15 cellular contexts compared by ENCODE assay signal in genomic region chr19:51830263-51830662, GRCh38. TPM values are rescaled to one million over a fixed set of nuclear protein-coding genes. Genes with fewer than 3 reads are reported as not detected.
DNase-seq lines count a peak whose midpoint lies in the region; ATAC-seq and TF ChIP-seq lines count a peak whose summit lies in the region.
"Had no signal": no experiment of that assay in that cellular context is flagged by ENCODE, and none has a peak within 500 bp of the region (broad histone marks: within the 10 kb centered on the region; RNA-seq: fewer than 3 reads in every experiment).

No MANE protein-coding gene starts in this region.

- no peak overlapping the region for H3K27ac ChIP-seq in lung (ENCODE audit: low read depth in 1 of 2, low read length in 1 of 2)
- H3K27ac ChIP-seq: dorsolateral prefrontal cortex, tibial artery had no signal

- 42 to 81% methylated on average over 2 of the region's 2 CpGs for WGBS in lung, 2 donors

- peak; percentile 46 for DNase-seq in CMK (ENCODE audit: low read depth)
- peak; percentile 98 for DNase-seq in NOMO-1 treated with DMSO at 0.1 percent for 48 hours (lab: John Stamatoyannopoulos, UW; ENCODE audit: unreplicated experiment)
- peak; percentile 34 for DNase-seq in choroid plexus epithelial cell (ENCODE audit: low read depth)
- DNase-seq in lung (ENCODE audit: low spot score): no peak
- DNase-seq in T-helper 9 cell: no peak
- no peak for DNase-seq in MG63
- DNase-seq: activated CD4-positive, alpha-beta memory T cell treated with anti-CD3 and anti-CD28 coated beads for 36 hours; DMS79; dorsolateral prefrontal cortex; NCI-H510A treated with DMSO at 0.1 percent for 48 hours; tibial artery had no signal

- H3K36me3 ChIP-seq in lung (ENCODE audit: control insufficient read depth in 2 of 2, insufficient read depth in 2 of 2, low read length in 2 of 2) (no peaks in the 10 kb centered on the region), MG63 (no peaks in the 10 kb centered on the region)
- H3K36me3 ChIP-seq: tibial artery had no signal

- H3K27me3 ChIP-seq in lung (ENCODE audit: control insufficient read depth, insufficient read depth) (no peaks in the 10 kb centered on the region), MG63 (no peaks in the 10 kb centered on the region)
- H3K27me3 ChIP-seq: dorsolateral prefrontal cortex, tibial artery had no signal

- H3K4me3 ChIP-seq in choroid plexus epithelial cell (ENCODE audit: low read depth, low read length) (no peak overlapping the region), lung (no peak overlapping the region), MG63 (no peak overlapping the region)
- H3K4me3 ChIP-seq: dorsolateral prefrontal cortex, tibial artery had no signal

- ATAC-seq in lung (ENCODE audit: insufficient read depth, low FRiP score) (no peak), HG03196 (IDR thresholded peaks at IDR 0.05; ENCODE audit: unreplicated experiment) (no peak), HG03097 (IDR thresholded peaks at IDR 0.05; ENCODE audit: low FRiP score, unreplicated experiment) (no peak)

- TF ChIP-seq CTCF in choroid plexus epithelial cell (conservative IDR thresholded peaks at IDR 0.05; ENCODE audit: low read depth, low read length) (peak; percentile 14), lung (IDR thresholded peaks at IDR 0.05; ENCODE audit: control extremely low read depth, extremely low read depth) (peak; percentile 22)

- H3K9me3 ChIP-seq in lung (ENCODE audit: control insufficient read depth in 2 of 2, insufficient read depth in 1 of 2, low read length in 1 of 2) (peaks cover 0 to 13% of the 10 kb centered on the region in 2 donors), MG63 (no peaks in the 10 kb centered on the region; the same call in 1 of the 2 replicates)

- no peaks in the 10 kb centered on the region for H3K4me1 ChIP-seq in lung (ENCODE audit: control insufficient read depth in 2 of 2, insufficient read depth in 2 of 2, low read length in 2 of 2)
- H3K4me1 ChIP-seq: tibial artery had no signal

RNA-seq across cellular contexts. Expression of gene FPR3, which starts 35.3 kb away (rescaled TPM):
- total RNA-seq in lung: 10 to 100 TPM in 1 of 2 donors, 1 to 10 TPM in 1; 5.5 to 19.1 TPM
- 10 to 100 TPM in 1 of 2 donors, 1 to 10 TPM in 1; 6.6 to 15.8 TPM for polyA plus RNA-seq in lung
- not detected in 2 replicates for total RNA-seq in MG63 (2014; rRNA removed; shearing (Covaris generic); ENCODE audit: low replicate concordance)
- total RNA-seq: activated CD4-positive, alpha-beta memory T cell treated with anti-CD3 and anti-CD28 coated beads for 36 hours; MCF 10A; mesothelial cell of epicardium had no signal

RNA-seq across cellular contexts. Expression of gene ZNF577, which starts 57.5 kb away (rescaled TPM):
- total RNA-seq in lung: 10 to 100 TPM in 1 of 2 donors, 1 to 10 TPM in 1; 6.3 to 39.2 TPM
- polyA plus RNA-seq in lung: 10 to 100 TPM in 1 of 2 donors, 1 to 10 TPM in 1; 5.0 to 13.1 TPM
- total RNA-seq in MG63 (2014; rRNA removed; shearing (Covaris generic); ENCODE audit: low replicate concordance): 1.3 and 2.0 TPM in 2 replicates

Comparison
In these comparisons a context has a peak if more than half of its experiments do, and no peak if none do; other contexts are left out.
1. DNase-seq: peak in CMK (single experiment), NOMO-1 treated with DMSO at 0.1 percent for 48 hours (single experiment) and choroid plexus epithelial cell (single experiment); none in lung (single experiment), T-helper 9 cell (single experiment) and MG63 (single experiment).